8 cellular contexts compared by ENCODE assay signal in the genomic region with DNA sequence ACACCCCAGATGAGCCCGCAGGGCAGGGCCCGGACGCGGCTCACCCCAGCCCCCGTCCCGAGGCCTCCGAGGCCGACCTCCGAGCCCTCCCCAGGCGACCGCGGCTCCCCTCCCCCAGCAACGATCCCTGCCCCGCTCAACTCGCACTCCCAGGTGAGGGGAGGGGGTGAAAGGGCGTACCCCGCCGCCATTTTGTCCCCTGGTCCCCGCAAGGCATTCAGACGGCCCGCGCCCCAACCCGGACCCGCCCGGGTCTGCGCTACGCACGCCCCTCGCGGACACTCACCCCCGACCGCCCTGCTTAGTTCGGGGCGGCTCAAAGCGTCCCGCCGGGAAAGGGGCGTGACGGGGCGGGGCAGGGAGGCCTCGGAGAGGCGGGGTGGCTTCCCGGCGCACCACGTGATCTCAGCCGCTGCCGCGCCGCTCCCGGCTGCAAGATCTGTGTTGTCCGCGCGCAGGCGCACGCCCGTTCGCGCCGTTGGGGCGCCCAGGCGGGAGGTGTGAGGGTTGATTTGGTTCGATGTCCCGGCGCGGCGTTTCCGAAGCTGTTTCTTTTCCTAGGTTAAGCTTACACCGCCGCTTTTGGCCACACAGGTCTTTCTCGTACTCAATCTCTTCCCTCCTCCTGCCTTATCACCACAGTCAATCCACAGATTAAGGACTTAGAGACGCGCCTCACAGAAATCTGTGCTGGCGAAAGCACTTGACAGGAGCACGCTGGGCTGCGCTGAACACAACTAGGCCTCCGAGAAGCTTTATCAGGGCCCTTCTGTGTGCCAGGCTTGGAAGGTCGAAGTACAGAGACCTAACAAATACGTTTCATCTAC. TPM values are rescaled to one million over a fixed set of nuclear protein-coding genes. Genes with fewer than 3 reads are reported as not detected.
DNase-seq lines count a peak whose midpoint lies in the region; ATAC-seq and TF ChIP-seq lines count a peak whose summit lies in the region.

A gene with protein sequence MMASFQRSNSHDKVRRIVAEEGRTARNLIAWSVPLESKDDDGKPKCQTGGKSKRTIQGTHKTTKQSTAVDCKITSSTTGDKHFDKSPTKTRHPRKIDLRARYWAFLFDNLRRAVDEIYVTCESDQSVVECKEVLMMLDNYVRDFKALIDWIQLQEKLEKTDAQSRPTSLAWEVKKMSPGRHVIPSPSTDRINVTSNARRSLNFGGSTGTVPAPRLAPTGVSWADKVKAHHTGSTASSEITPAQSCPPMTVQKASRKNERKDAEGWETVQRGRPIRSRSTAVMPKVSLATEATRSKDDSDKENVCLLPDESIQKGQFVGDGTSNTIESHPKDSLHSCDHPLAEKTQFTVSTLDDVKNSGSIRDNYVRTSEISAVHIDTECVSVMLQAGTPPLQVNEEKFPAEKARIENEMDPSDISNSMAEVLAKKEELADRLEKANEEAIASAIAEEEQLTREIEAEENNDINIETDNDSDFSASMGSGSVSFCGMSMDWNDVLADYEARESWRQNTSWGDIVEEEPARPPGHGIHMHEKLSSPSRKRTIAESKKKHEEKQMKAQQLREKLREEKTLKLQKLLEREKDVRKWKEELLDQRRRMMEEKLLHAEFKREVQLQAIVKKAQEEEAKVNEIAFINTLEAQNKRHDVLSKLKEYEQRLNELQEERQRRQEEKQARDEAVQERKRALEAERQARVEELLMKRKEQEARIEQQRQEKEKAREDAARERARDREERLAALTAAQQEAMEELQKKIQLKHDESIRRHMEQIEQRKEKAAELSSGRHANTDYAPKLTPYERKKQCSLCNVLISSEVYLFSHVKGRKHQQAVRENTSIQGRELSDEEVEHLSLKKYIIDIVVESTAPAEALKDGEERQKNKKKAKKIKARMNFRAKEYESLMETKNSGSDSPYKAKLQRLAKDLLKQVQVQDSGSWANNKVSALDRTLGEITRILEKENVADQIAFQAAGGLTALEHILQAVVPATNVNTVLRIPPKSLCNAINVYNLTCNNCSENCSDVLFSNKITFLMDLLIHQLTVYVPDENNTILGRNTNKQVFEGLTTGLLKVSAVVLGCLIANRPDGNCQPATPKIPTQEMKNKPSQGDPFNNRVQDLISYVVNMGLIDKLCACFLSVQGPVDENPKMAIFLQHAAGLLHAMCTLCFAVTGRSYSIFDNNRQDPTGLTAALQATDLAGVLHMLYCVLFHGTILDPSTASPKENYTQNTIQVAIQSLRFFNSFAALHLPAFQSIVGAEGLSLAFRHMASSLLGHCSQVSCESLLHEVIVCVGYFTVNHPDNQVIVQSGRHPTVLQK (N-terminal part only) (minus strand): TSS at position 328 of the 827 bp plus-strand sequence. CDS start 21,523 bp downstream, outside the sequence.

- H3K27me3 Mint-ChIP-seq in Calu3 (ENCODE audit: unreplicated experiment), result no peaks in the 10 kb centered on the region

- no peaks in the 10 kb centered on the region for H3K9me3 Mint-ChIP-seq in Calu3 (ENCODE audit: low read depth, unreplicated experiment)

- peak within 1 kb of the TSS; percentile 74 for H3K9ac ChIP-seq in HUES64 (ENCODE audit: low read depth, low read length)
- H3K9ac ChIP-seq in OCI-LY3 (ENCODE audit: low read length), result peak within 1 kb of the TSS; percentile 82

- intact Hi-C loops in Calu3 (cut with micrococcal nuclease; ENCODE audit: unreplicated experiment), result no loop called here

- peaks cover 20% of the 10 kb centered on the region for H3K36me3 Mint-ChIP-seq in Calu3 (ENCODE audit: insufficient read depth, unreplicated experiment)

- H3K27me3 ChIP-seq in HUES64 (ENCODE audit: insufficient read depth, low read length) (peaks cover 22% of the 10 kb centered on the region), OCI-LY3 (ENCODE audit: low read depth, low read length) (no peaks in the 10 kb centered on the region; the same call in 1 of the 2 replicates), mononuclear cell (ENCODE audit: insufficient read depth, low read length) (no peaks in the 10 kb centered on the region)

- H3K9me3 ChIP-seq in HUES64 (ENCODE audit: insufficient read depth, low read depth, low read length) (no peaks in the 10 kb centered on the region; the same call in 1 of the 2 replicates), OCI-LY3 (ENCODE audit: insufficient read depth, low read length) (peaks cover 5% of the 10 kb centered on the region; the same call in 1 of the 2 replicates), mononuclear cell (ENCODE audit: low read depth, low read length) (no peaks in the 10 kb centered on the region)

- peaks cover 24% of the 10 kb centered on the region for H3K4me1 Mint-ChIP-seq in Calu3 (ENCODE audit: low read depth, unreplicated experiment)

- no TSS peak for BruUV-seq in Calu3 (replicated peaks; lab: Mats Ljungman, UMichigan)

- peaks cover 11% of the 10 kb centered on the region for H3K4me1 ChIP-seq in HUES64 (ENCODE audit: insufficient read depth, low read length)
- peaks cover 21% of the 10 kb centered on the region for H3K4me1 ChIP-seq in OCI-LY3 (ENCODE audit: low read length)
- peaks cover 27% of the 10 kb centered on the region for H3K4me1 ChIP-seq in mononuclear cell (ENCODE audit: insufficient read depth, low read length)

- peak within 1 kb of the TSS; percentile 74 for H3K4me3 ChIP-seq in HUES64 (ENCODE audit: low read length)
- H3K4me3 ChIP-seq in OCI-LY3 (ENCODE audit: low read length), result peak within 1 kb of the TSS; percentile 92
- H3K4me3 ChIP-seq in epithelial cell of esophagus (ENCODE audit: low read length), result peak within 1 kb of the TSS; percentile 75
- H3K4me3 ChIP-seq in mononuclear cell (ENCODE audit: low read length), result peak within 1 kb of the TSS; percentile 79

- H3K27ac Mint-ChIP-seq in Calu3 (ENCODE audit: unreplicated experiment), result peak within 1 kb of the TSS; percentile 86

- H4K20me1 ChIP-seq in OCI-LY3 (ENCODE audit: insufficient read depth, low read length), result no peaks in the 10 kb centered on the region

- peak within 1 kb of the TSS; percentile 91 for H3K4me3 Mint-ChIP-seq in Calu3 (ENCODE audit: low read depth, unreplicated experiment)

- peaks cover 4% of the 10 kb centered on the region; the same call in 1 of the 2 replicates for H3K79me2 ChIP-seq in OCI-LY3 (ENCODE audit: low read length)

- H2AFZ ChIP-seq in OCI-LY3 (ENCODE audit: low read depth, low read length), result peak within 1 kb of the TSS; percentile 100

- ATAC-seq in GM21423 (IDR thresholded peaks at IDR 0.05; ENCODE audit: unreplicated experiment), result peak; percentile 80

- 3% methylated on average over 72 of the region's 78 CpGs for WGBS in HUES64

- H3K36me3 ChIP-seq in HUES64 (ENCODE audit: insufficient read depth, low read length) (no peaks in the 10 kb centered on the region), OCI-LY3 (replicated peaks; ENCODE audit: low read depth, low read length) (peaks cover 5% of the 10 kb centered on the region)

- H3K4me2 ChIP-seq in OCI-LY3 (ENCODE audit: low read length), result peak within 1 kb of the TSS; percentile 83

- peak within 1 kb of the TSS; percentile 70; the same call in 1 of the 2 replicates for H3K27ac ChIP-seq in HUES64 (ENCODE audit: low read depth, low read length)
- H3K27ac ChIP-seq in OCI-LY3 (ENCODE audit: low read length), result peak within 1 kb of the TSS; percentile 10; the same call in 1 of the 2 replicates

- DNase-seq in Calu3, result peak; percentile 94
- peak; percentile 88 for DNase-seq in activated T-cell treated with anti-CD3 and anti-CD28 coated beads for 1 hour (ENCODE audit: low read depth)
- DNase-seq in epithelial cell of esophagus (ENCODE audit: low read depth), result peak; percentile 91
- DNase-seq in stimulated activated CD8-positive, alpha-beta memory T cell treated with anti-CD3 and anti-CD28 coated beads, Interleukin-2, amount 100 ng/mL, for 48 hours (ENCODE audit: low read depth in 2 of 2), result peak; percentile 92 to 93

- TF ChIP-seq CTCF in Calu3 (IDR thresholded peaks at IDR 0.05; ENCODE audit: unreplicated experiment), result no peak
- TF ChIP-seq CTCF in OCI-LY3 (IDR thresholded peaks at IDR 0.05; ENCODE audit: low read depth, low read length), result no peak
- no peak for TF ChIP-seq CTCF in epithelial cell of esophagus (IDR thresholded peaks at IDR 0.05; ENCODE audit: insufficient read depth, low read depth, low read length, missing control alignments)

- CTCF ChIA-PET in Calu3 (lab: Charles Lee), result interaction anchor here (0.5 to 0.6 kb wide), 2 partner anchors 27 to 409 kb away, joined by 3 read pairs; partner anchors contain the start of gene RCN2

RNA-seq across cellular contexts. Expression of the gene that starts here (rescaled TPM):
- 23.9 and 34.8 TPM in 2 replicates for total RNA-seq in Calu3 (2022)
- 5.9 TPM for polyA plus RNA-seq in HUES64 (2013, experiment 1 of 2)
- 7.1 TPM for polyA plus RNA-seq in HUES64 (2013, experiment 2 of 2)
- total RNA-seq in mononuclear cell, result 30.5 TPM

Comparison
In these comparisons a context has a peak if more than half of its experiments do, and no peak if none do; other contexts are left out.
1. Peak in every context shown above with its lines: DNase-seq, ATAC-seq, H3K4me3 ChIP-seq and H3K27ac ChIP-seq.